In genomic region chr3:152769523-152769922, GRCh38 we compare ENCODE assay signal across 13 cellular contexts.
DNase-seq lines count a peak whose midpoint lies in the region; ATAC-seq and TF ChIP-seq lines count a peak whose summit lies in the region.
"Had no signal": no experiment of that assay in that cellular context is flagged by ENCODE, and none has a peak within 500 bp of the region (broad histone marks: within the 10 kb centered on the region; RNA-seq: fewer than 3 reads in every experiment).

No MANE protein-coding gene starts in this region.

- BruUV-seq in PC-3 (replicated peaks; lab: Mats Ljungman, UMichigan), result no TSS peak

- intact Hi-C loops in PC-3 (cut with micrococcal nuclease), result no loop called here

- H3K9me3 ChIP-seq in PC-3 (ENCODE audit: low read length), result no peaks in the 10 kb centered on the region

- no peaks in the 10 kb centered on the region for H3K27me3 Mint-ChIP-seq in activated naive CD4-positive, alpha-beta T cell treated with anti-CD3 and anti-CD28 coated beads, Interleukin-2, amount 10 ng/mL, durations not matched to agents 7 days and 5 days
- H3K27me3 Mint-ChIP-seq: effector memory CD8-positive, alpha-beta T cell; stimulated activated memory B cell treated with anti-CD40 and anti-IgM and Interleukin-4, amounts not matched to agents 10 μg/mL and 1 μg/mL and 100 μg/mL, for 72 hours had no signal

- no peaks in the 10 kb centered on the region for H3K4me1 Mint-ChIP-seq in activated naive CD4-positive, alpha-beta T cell treated with anti-CD3 and anti-CD28 coated beads, Interleukin-2, amount 10 ng/mL, durations not matched to agents 7 days and 5 days
- H3K4me1 Mint-ChIP-seq: stimulated activated memory B cell treated with anti-CD40 and anti-IgM and Interleukin-4, amounts not matched to agents 10 μg/mL and 1 μg/mL and 100 μg/mL, for 72 hours had no signal

- no peaks in the 10 kb centered on the region for H3K9me2 ChIP-seq in PC-3 (replicated peaks; ENCODE audit: low read length)

- no peak overlapping the region for H3K4me3 ChIP-seq in fibroblast of pulmonary artery (replicated peaks; ENCODE audit: low read depth, low read length)
- H3K4me3 ChIP-seq in PC-3 (ENCODE audit: low read length), result no peak overlapping the region

- DNase-seq in fibroblast of pulmonary artery (ENCODE audit: low read depth) (peak; percentile 81), PC-3 (no peak)
- no peak for DNase-seq in activated naive CD4-positive, alpha-beta T cell treated with anti-CD3 and anti-CD28 coated beads, Interleukin-2, amount 10 ng/mL, durations not matched to agents 7 days and 5 days
- DNase-seq: activated CD4-positive, alpha-beta T cell treated with anti-CD3 and anti-CD28 coated beads for 1 hour; activated naive CD4-positive, alpha-beta T cell treated with anti-CD3 and anti-CD28 coated beads, Interleukin-2, amount 50 U/mL, for 16 hours; effector memory CD8-positive, alpha-beta T cell; NCI-H2171 treated with DMSO at 0.1 percent for 48 hours had no signal

- POLR2A ChIA-PET in PC-3 (lab: Charles Lee; ENCODE audit: unreplicated experiment), result no interaction called here

- no peaks in the 10 kb centered on the region for H4K20me1 ChIP-seq in PC-3 (ENCODE audit: low read length)

- no peak overlapping the region for H3K4me3 Mint-ChIP-seq in activated naive CD4-positive, alpha-beta T cell treated with anti-CD3 and anti-CD28 coated beads, Interleukin-2, amount 10 ng/mL, durations not matched to agents 7 days and 5 days
- H3K4me3 Mint-ChIP-seq: effector memory CD8-positive, alpha-beta T cell; stimulated activated memory B cell treated with anti-CD40 and anti-IgM and Interleukin-4, amounts not matched to agents 10 μg/mL and 1 μg/mL and 100 μg/mL, for 72 hours had no signal

- no peaks in the 10 kb centered on the region for H3K79me2 ChIP-seq in PC-3 (ENCODE audit: low read length)

- CTCF ChIA-PET in PC-3 (lab: Charles Lee), result no interaction called here
- CTCF ChIA-PET in activated naive CD4-positive, alpha-beta T cell treated with anti-CD3 and anti-CD28 coated beads, Interleukin-2, amount 10 ng/mL, durations not matched to agents 7 days and 5 days (lab: Charles Lee), result no interaction called here

- no peaks in the 10 kb centered on the region for H3F3A ChIP-seq in PC-3 (ENCODE audit: low read length, unreplicated experiment)

- no peaks in the 10 kb centered on the region for H3K27me3 ChIP-seq in PC-3 (ENCODE audit: low read length)

- H3K36me3 ChIP-seq in PC-3 (ENCODE audit: low read depth, low read length), result no peaks in the 10 kb centered on the region

- ATAC-seq in GM18858 (IDR thresholded peaks at IDR 0.05; ENCODE audit: unreplicated experiment), result peak; percentile 95
- ATAC-seq in GM21619 (IDR thresholded peaks at IDR 0.05; ENCODE audit: unreplicated experiment), result peak; percentile 85
- ATAC-seq in HG03342 (IDR thresholded peaks at IDR 0.05; ENCODE audit: unreplicated experiment), result peak; percentile 95
- no peak for ATAC-seq in PC-3
- ATAC-seq in HG03439 (IDR thresholded peaks at IDR 0.05; ENCODE audit: unreplicated experiment), result no peak
- ATAC-seq in GM21528 (IDR thresholded peaks at IDR 0.05; ENCODE audit: low FRiP score, unreplicated experiment), result no peak
- ATAC-seq: effector memory CD8-positive, alpha-beta T cell; stimulated activated memory B cell treated with anti-CD40 and anti-IgM and Interleukin-4, amounts not matched to agents 10 μg/mL and 1 μg/mL and 100 μg/mL, for 72 hours had no signal

- H3K4me2 ChIP-seq in PC-3 (ENCODE audit: low read length), result no peak overlapping the region

- no peak overlapping the region for H3K27ac Mint-ChIP-seq in activated naive CD4-positive, alpha-beta T cell treated with anti-CD3 and anti-CD28 coated beads, Interleukin-2, amount 10 ng/mL, durations not matched to agents 7 days and 5 days
- H3K27ac Mint-ChIP-seq: effector memory CD8-positive, alpha-beta T cell; stimulated activated memory B cell treated with anti-CD40 and anti-IgM and Interleukin-4, amounts not matched to agents 10 μg/mL and 1 μg/mL and 100 μg/mL, for 72 hours had no signal

- H3K27ac ChIP-seq in PC-3 (ENCODE audit: low read length), result no peak overlapping the region

- H3K4me1 ChIP-seq in PC-3 (ENCODE audit: insufficient read depth, low read length), result no peaks in the 10 kb centered on the region

- H3K36me3 Mint-ChIP-seq in activated naive CD4-positive, alpha-beta T cell treated with anti-CD3 and anti-CD28 coated beads, Interleukin-2, amount 10 ng/mL, durations not matched to agents 7 days and 5 days, result no peaks in the 10 kb centered on the region
- H3K36me3 Mint-ChIP-seq: stimulated activated memory B cell treated with anti-CD40 and anti-IgM and Interleukin-4, amounts not matched to agents 10 μg/mL and 1 μg/mL and 100 μg/mL, for 72 hours had no signal

- no peak overlapping the region for H3K9ac ChIP-seq in PC-3 (ENCODE audit: low read length)

- no peaks in the 10 kb centered on the region for H3K9me3 Mint-ChIP-seq in activated naive CD4-positive, alpha-beta T cell treated with anti-CD3 and anti-CD28 coated beads, Interleukin-2, amount 10 ng/mL, durations not matched to agents 7 days and 5 days

- no peak overlapping the region for H2AFZ ChIP-seq in PC-3 (ENCODE audit: low read length)

- TF ChIP-seq CTCF in fibroblast of pulmonary artery (IDR thresholded peaks at IDR 0.05; ENCODE audit: low read length, missing control alignments) (no peak), PC-3 (conservative IDR thresholded peaks at IDR 0.05; ENCODE audit: low read depth, low read length) (no peak)

Comparison
In these comparisons a context has a peak if more than half of its experiments do, and no peak if none do; other contexts are left out.
1. ATAC-seq: peak in GM18858 (single experiment), GM21619 (single experiment) and HG03342 (single experiment); none in PC-3 (single experiment), HG03439 (single experiment) and GM21528 (single experiment).